Comparison of ENCODE assay signal across 9 cellular contexts in genomic region chr7:79452495-79453265, GRCh38. TPM values are rescaled to one million over a fixed set of nuclear protein-coding genes. Genes with fewer than 3 reads are reported as not detected.
DNase-seq lines count a peak whose midpoint lies in the region; ATAC-seq and TF ChIP-seq lines count a peak whose summit lies in the region.
"Had no signal": no experiment of that assay in that cellular context is flagged by ENCODE, and none has a peak within 500 bp of the region (broad histone marks: within the 10 kb centered on the region; RNA-seq: fewer than 3 reads in every experiment).

No MANE protein-coding gene starts in this region.

- no peaks in the 10 kb centered on the region for H3K36me3 Mint-ChIP-seq in activated CD4-positive, alpha-beta T cell treated with anti-CD3 and anti-CD28 coated beads for 36 hours (ENCODE audit: low read depth)

- in situ Hi-C loops in astrocyte of the spinal cord (cut with HindIII; ENCODE audit: low sequenced_read_pairs): no loop called here

- DNase-seq in activated CD4-positive, alpha-beta T cell treated with anti-CD3 and anti-CD28 coated beads for 36 hours: no peak
- DNase-seq in activated CD4-positive, alpha-beta T cell treated with anti-CD3 and anti-CD28 coated beads for 1 hour: no peak
- DNase-seq in astrocyte of the spinal cord (ENCODE audit: low read depth, low spot score) (no peak), iPS-NIHi11 (ENCODE audit: low spot score) (peak; percentile 26), skeletal muscle cell (ENCODE audit: low read depth) (no peak), NCI-H774 (lab: John Stamatoyannopoulos, UW) (no peak), NCI-H2171 (lab: John Stamatoyannopoulos, UW) (no peak)

- no peaks in the 10 kb centered on the region for H3K9me3 Mint-ChIP-seq in activated CD4-positive, alpha-beta T cell treated with anti-CD3 and anti-CD28 coated beads for 36 hours (ENCODE audit: low read depth)

- CTCF ChIA-PET in activated CD4-positive, alpha-beta T cell treated with anti-CD3 and anti-CD28 coated beads for 36 hours (lab: Charles Lee): no interaction called here

- POLR2A ChIA-PET in activated CD4-positive, alpha-beta T cell treated with anti-CD3 and anti-CD28 coated beads for 36 hours (lab: Charles Lee): no interaction called here

- ATAC-seq in activated CD4-positive, alpha-beta T cell treated with anti-CD3 and anti-CD28 coated beads for 36 hours: no peak
- ATAC-seq in GM21423 (IDR thresholded peaks at IDR 0.05; ENCODE audit: unreplicated experiment): no peak

- peaks cover 5% of the 10 kb centered on the region for H3K4me1 Mint-ChIP-seq in activated CD4-positive, alpha-beta T cell treated with anti-CD3 and anti-CD28 coated beads for 36 hours

- H3K27me3 Mint-ChIP-seq in activated CD4-positive, alpha-beta T cell treated with anti-CD3 and anti-CD28 coated beads for 36 hours: peaks cover 45% of the 10 kb centered on the region

- intact Hi-C loops in activated CD4-positive, alpha-beta T cell treated with anti-CD3 and anti-CD28 coated beads for 36 hours (cut with DNase I, micrococcal nuclease): no loop called here

- H3K4me3 Mint-ChIP-seq in activated CD4-positive, alpha-beta T cell treated with anti-CD3 and anti-CD28 coated beads for 36 hours: peak overlapping the region; percentile 32

- H3K4me3 ChIP-seq in astrocyte of the spinal cord (ENCODE audit: low read depth, low read length) (peak overlapping the region; percentile 72), skeletal muscle cell (ENCODE audit: low read depth, low read length) (peak overlapping the region; percentile 83)

- no peak overlapping the region for H3K27ac Mint-ChIP-seq in activated CD4-positive, alpha-beta T cell treated with anti-CD3 and anti-CD28 coated beads for 36 hours

- no peak for TF ChIP-seq CTCF in astrocyte of the spinal cord (IDR thresholded peaks at IDR 0.05; ENCODE audit: low read depth, low read length)

RNA-seq across cellular contexts. Expression of gene MAGI2, which starts 0.8 kb away (rescaled TPM):
- total RNA-seq in activated CD4-positive, alpha-beta T cell treated with anti-CD3 and anti-CD28 coated beads for 36 hours: under 1 TPM; 0.05 to 0.12 TPM
- total RNA-seq: T-helper 2 cell treated with Interferon-gamma antibody and Interleukin-4, amounts not matched to agents 100 ng/mL and 5 ng/mL, for 36 hours had no signal
